35 cellular contexts compared by ENCODE assay signal in genomic region chr2:187529977-187530721, GRCh38. TPM values are rescaled to one million over a fixed set of nuclear protein-coding genes. Genes with fewer than 3 reads are reported as not detected.
DNase-seq lines count a peak whose midpoint lies in the region; ATAC-seq, FAIRE-seq and TF ChIP-seq lines count a peak whose summit lies in the region.
"Had no signal": no experiment of that assay in that cellular context is flagged by ENCODE, and none has a peak within 500 bp of the region (broad histone marks: within the 10 kb centered on the region; RNA-seq: fewer than 3 reads in every experiment).

No MANE protein-coding gene starts in this region.

- H3K4me1 ChIP-seq in A673 (ENCODE audit: insufficient read depth, low read length, poor library complexity, severe bottlenecking) (peaks cover 63% of the 10 kb centered on the region), Panc1 (ENCODE audit: control insufficient read depth, insufficient read depth, low read length) (peaks cover 30% of the 10 kb centered on the region), liver (ENCODE audit: control insufficient read depth in 4 of 4, insufficient read depth in 4 of 4, low read length in 3 of 4) (peaks cover 5 to 51% (median 12%) of the 10 kb centered on the region in 4 donors), small intestine (ENCODE audit: control insufficient read depth in 2 of 2, insufficient read depth in 1 of 2, low read depth in 1 of 2, low read length in 1 of 2) (no peaks in the 10 kb centered on the region)
- no peaks in the 10 kb centered on the region for H3K4me1 ChIP-seq in CD4-positive, alpha-beta memory T cell (ENCODE audit: insufficient read depth, low read length)

- POLR2A ChIA-PET in A673 (lab: Charles Lee; ENCODE audit: low non-redundant PET), result interaction anchor here (0.7 kb wide), 1 partner anchor 388 kb away, joined by 3 read pairs; no protein-coding TSS in a partner anchor
- POLR2A ChIA-PET in Panc1 (lab: Charles Lee), result interaction anchor here (0.6 kb wide), 1 partner anchor 15 kb away, joined by 3 read pairs; no protein-coding TSS in a partner anchor
- POLR2A ChIA-PET in CD4-positive, alpha-beta memory T cell (lab: Charles Lee; ENCODE audit: partially characterized antibody), result no interaction called here

- H3K4me3 Mint-ChIP-seq in CD4-positive, alpha-beta memory T cell, result no peak overlapping the region
- H3K4me3 Mint-ChIP-seq: activated CD4-positive, alpha-beta T cell treated with anti-CD3 and anti-CD28 coated beads, Interleukin-2, amount 10 ng/mL, durations not matched to agents 24 days and 14 days; CD8-positive, alpha-beta memory T cell; naive thymus-derived CD8-positive, alpha-beta T cell; stimulated activated naive CD8-positive, alpha-beta T cell treated with anti-CD3 and anti-CD28 coated beads, Interleukin-15, Interleukin-2, amounts not matched to agents 100 ng/mL and 50 ng/mL, for 24 hours; T-cell had no signal

- in situ Hi-C loops in Panc1 (cut with HindIII; ENCODE audit: low pct_unique_long_range_greater_than_20kb, low sequenced_read_pairs), result no loop called here
- in situ Hi-C loops in GM13976 (cut with MboI; ENCODE audit: low sequenced_read_pairs, unreplicated experiment), result no loop called here

- no peaks in the 10 kb centered on the region for H3K27me3 Mint-ChIP-seq in CD4-positive, alpha-beta memory T cell
- H3K27me3 Mint-ChIP-seq: CD8-positive, alpha-beta memory T cell; stimulated activated naive CD8-positive, alpha-beta T cell treated with anti-CD3 and anti-CD28 coated beads, Interleukin-15, Interleukin-2, amounts not matched to agents 100 ng/mL and 50 ng/mL, for 24 hours had no signal

- peak; percentile 30 to 43 for TF ChIP-seq RAD21 in liver (IDR thresholded peaks at IDR 0.05)

- H3K27me3 ChIP-seq in A673 (replicated peaks; ENCODE audit: insufficient read depth, low read depth, low read length, poor library complexity), result no peaks in the 10 kb centered on the region
- no peaks in the 10 kb centered on the region for H3K27me3 ChIP-seq in Panc1 (ENCODE audit: control insufficient read depth, insufficient read depth, low read length)
- no peaks in the 10 kb centered on the region for H3K27me3 ChIP-seq in liver (ENCODE audit: control insufficient read depth in 4 of 4, insufficient read depth in 4 of 4, low read length in 3 of 4)
- no peaks in the 10 kb centered on the region for H3K27me3 ChIP-seq in CD4-positive, alpha-beta memory T cell (ENCODE audit: insufficient read depth, low read length)
- no peaks in the 10 kb centered on the region for H3K27me3 ChIP-seq in small intestine (ENCODE audit: control insufficient read depth in 2 of 2, insufficient read depth in 2 of 2, low read length in 2 of 2)
- H3K27me3 ChIP-seq: cardiac muscle cell, heart right ventricle, vagina had no signal

- TF ChIP-seq CTCF in A673 (conservative IDR thresholded peaks at IDR 0.05; ENCODE audit: low read depth, low read length), result no peak
- no peak for TF ChIP-seq CTCF in Panc1 (IDR thresholded peaks at IDR 0.05)
- TF ChIP-seq CTCF in liver (IDR thresholded peaks at IDR 0.05; ENCODE audit: low read depth, low read length, missing input control), result no peak
- TF ChIP-seq CTCF in GM13976 (IDR thresholded peaks at IDR 0.05; ENCODE audit: borderline replicate concordance, control extremely low read depth, extremely low read depth, insufficient read depth, missing control alignments), result no peak

- H3K36me3 ChIP-seq in A673 (ENCODE audit: insufficient read depth, low read length, poor library complexity, severe bottlenecking) (peaks cover 5% of the 10 kb centered on the region), Panc1 (ENCODE audit: control insufficient read depth, insufficient read depth, low read length) (peaks cover 8% of the 10 kb centered on the region; the same call in 1 of the 2 replicates), liver (ENCODE audit: control insufficient read depth in 4 of 4, insufficient read depth in 3 of 4, low read depth in 1 of 4, low read length in 3 of 4) (peaks cover 0 to 10% (median under 1%) of the 10 kb centered on the region in 4 donors), small intestine (ENCODE audit: control insufficient read depth in 2 of 2, insufficient read depth in 2 of 2, low read length in 2 of 2) (peaks cover 0 to 2% of the 10 kb centered on the region in 2 donors)
- H3K36me3 ChIP-seq in CD4-positive, alpha-beta memory T cell (ENCODE audit: insufficient read depth, low read length), result no peaks in the 10 kb centered on the region
- H3K36me3 ChIP-seq: cardiac muscle cell, vagina had no signal

- H3K9me3 ChIP-seq in A673 (ENCODE audit: low read depth, low read length, poor library complexity, severe bottlenecking) (peaks cover 16% of the 10 kb centered on the region), Panc1 (ENCODE audit: control insufficient read depth, insufficient read depth, low read depth, low read length) (peaks cover 7% of the 10 kb centered on the region; the same call in 1 of the 2 replicates), liver (ENCODE audit: control insufficient read depth in 4 of 4, low read length in 3 of 4) (peaks cover 0 to 2% (median 0%) of the 10 kb centered on the region in 4 donors), small intestine (ENCODE audit: control insufficient read depth, low read depth) (no peaks in the 10 kb centered on the region)
- no peaks in the 10 kb centered on the region for H3K9me3 ChIP-seq in CD4-positive, alpha-beta memory T cell (ENCODE audit: control insufficient read depth in 1 of 2, low read length in 2 of 2)
- H3K9me3 ChIP-seq: vagina had no signal

- no peak for FAIRE-seq in small intestine (lab: Jason Lieb, UNC)
- FAIRE-seq: frontal cortex had no signal

- H3K36me3 Mint-ChIP-seq in CD4-positive, alpha-beta memory T cell, result no peaks in the 10 kb centered on the region
- H3K36me3 Mint-ChIP-seq: CD8-positive, alpha-beta memory T cell; naive thymus-derived CD8-positive, alpha-beta T cell; T-cell had no signal

- no peak overlapping the region for H3K4me3 ChIP-seq in A673 (ENCODE audit: low read depth, low read length, poor library complexity, severe bottlenecking)
- H3K4me3 ChIP-seq in Panc1 (ENCODE audit: low read depth in 2 of 2, low read length in 2 of 2), result peak overlapping the region in 1 of 2 experiments; percentile 2; a peak in 1 of 4 replicates
- no peak overlapping the region for H3K4me3 ChIP-seq in liver (ENCODE audit: low read depth in 1 of 3, low read length in 3 of 3)
- H3K4me3 ChIP-seq in CD4-positive, alpha-beta memory T cell (ENCODE audit: low read length in 2 of 2), result no peak overlapping the region
- no peak overlapping the region for H3K4me3 ChIP-seq in small intestine (ENCODE audit: low read depth in 1 of 2, low read length in 2 of 2)
- H3K4me3 ChIP-seq: cardiac muscle cell, coronary artery, heart right ventricle, lung, vagina had no signal

- no peak overlapping the region for H3K27ac Mint-ChIP-seq in CD4-positive, alpha-beta memory T cell
- H3K27ac Mint-ChIP-seq: activated CD4-positive, alpha-beta T cell treated with anti-CD3 and anti-CD28 coated beads, Interleukin-2, amount 10 ng/mL, durations not matched to agents 24 days and 14 days; activated naive CD4-positive, alpha-beta T cell treated with anti-CD3 and anti-CD28 coated beads, Interleukin-2, amount 50 U/mL, for 72 hours; CD8-positive, alpha-beta memory T cell; naive thymus-derived CD8-positive, alpha-beta T cell; stimulated activated naive CD8-positive, alpha-beta T cell treated with anti-CD3 and anti-CD28 coated beads, Interleukin-15, Interleukin-2, amounts not matched to agents 100 ng/mL and 50 ng/mL, for 24 hours; T-cell had no signal

- BruUV-seq in A673 (replicated peaks; lab: Mats Ljungman, UMichigan) (no TSS peak), Panc1 (replicated peaks; lab: Mats Ljungman, UMichigan) (no TSS peak)

- peak overlapping the region; percentile 63 for H3K27ac ChIP-seq in A673 (ENCODE audit: low read depth, low read length, poor library complexity, severe bottlenecking)
- H3K27ac ChIP-seq in Panc1 (ENCODE audit: low read length), result peak overlapping the region; percentile 91
- H3K27ac ChIP-seq in liver (ENCODE audit: low read depth in 1 of 2, low read length in 2 of 2), result peak overlapping the region; percentile 79 to 83
- H3K27ac ChIP-seq in CD4-positive, alpha-beta memory T cell (ENCODE audit: low read depth, low read length), result no peak overlapping the region
- H3K27ac ChIP-seq in small intestine (ENCODE audit: low read depth in 1 of 2, low read length in 1 of 2), result no peak overlapping the region
- H3K27ac ChIP-seq: cardiac muscle cell, coronary artery, heart right ventricle, vagina had no signal

- H3K9me3 Mint-ChIP-seq in CD4-positive, alpha-beta memory T cell, result peaks cover 0 to 5% (median under 1%) of the 10 kb centered on the region in 8 donors

- 41% methylated on average over 7 of the region's 7 CpGs for WGBS in liver
- WGBS in small intestine, 3 donors, result 83 to 91% (median 88%) methylated on average over 7 of the region's 7 CpGs

- DNase-seq in A673 (ENCODE audit: low spot score), result peak; percentile 54
- no peak for DNase-seq in Panc1 (ENCODE audit: low read depth, low spot score)
- DNase-seq in dermis blood vessel endothelial cell, result peak; percentile 41
- DNase-seq in CD4-positive, alpha-beta memory T cell, result no peak
- DNase-seq in NCI-H1436 treated with DMSO at 0.1 percent for 48 hours (lab: John Stamatoyannopoulos, UW), result no peak
- no peak for DNase-seq in small intestine
- no peak for DNase-seq in GM13976 (ENCODE audit: low spot score)
- DNase-seq: activated CD4-positive, alpha-beta T cell treated with anti-CD3 and anti-CD28 coated beads, Interleukin-2, amount 10 ng/mL, durations not matched to agents 24 days and 14 days; activated CD8-positive, alpha-beta memory T cell treated with anti-CD3 and anti-CD28 coated beads for 24 hours; activated effector memory CD4-positive, alpha-beta T cell treated with Interleukin-2 at 50 U/mL for 16 hours; activated T-cell treated with anti-CD3 and anti-CD28 coated beads for 4 hours; AML-193; anterior cingulate cortex; CD8-positive, alpha-beta memory T cell; DMS 273 treated with DMSO at 0.1 percent for 48 hours; effector memory CD4-positive, alpha-beta T cell; EL; heart right ventricle; kidney; naive thymus-derived CD8-positive, alpha-beta T cell; NCI-H446; NCI-H82; retina; RPMI8226; stimulated activated CD4-positive, alpha-beta T cell treated with anti-CD3 and anti-CD28 coated beads, Interleukin-1b, Interleukin-23, amount 100 ng/mL, for 48 hours; stimulated activated CD8-positive, alpha-beta memory T cell treated with anti-CD3 and anti-CD28 coated beads, Interleukin-4, amount 100 ng/mL, for 48 hours; T-cell had no signal

- CTCF ChIA-PET in A673 (lab: Charles Lee), result no interaction called here
- CTCF ChIA-PET in Panc1 (lab: Charles Lee), result interaction anchor here (1.1 kb wide), 1 partner anchor 30 kb away, joined by 3 read pairs; no protein-coding TSS in a partner anchor
- CTCF ChIA-PET in CD4-positive, alpha-beta memory T cell (lab: Charles Lee; ENCODE audit: partially characterized antibody), result no interaction called here

- peak; percentile 90 for ATAC-seq in Panc1
- ATAC-seq: activated naive CD4-positive, alpha-beta T cell treated with anti-CD3 and anti-CD28 coated beads, Interleukin-2, amount 50 U/mL, for 72 hours; heart right ventricle; naive thymus-derived CD8-positive, alpha-beta T cell; T-cell had no signal

- intact Hi-C loops in A673 (cut with micrococcal nuclease; ENCODE audit: unreplicated experiment) (no loop called here), Panc1 (cut with micrococcal nuclease; ENCODE audit: unreplicated experiment) (no loop called here)
- intact Hi-C loops in CD4-positive, alpha-beta memory T cell (cut with micrococcal nuclease), result no loop called here

- H3K9ac ChIP-seq in liver (ENCODE audit: low read depth in 1 of 2, low read length in 2 of 2), result peak overlapping the region in 1 of 2 donors; percentile 34

- H3K4me1 Mint-ChIP-seq in CD4-positive, alpha-beta memory T cell, result no peaks in the 10 kb centered on the region
- H3K4me1 Mint-ChIP-seq: activated CD4-positive, alpha-beta T cell treated with anti-CD3 and anti-CD28 coated beads, Interleukin-2, amount 10 ng/mL, durations not matched to agents 24 days and 14 days; CD8-positive, alpha-beta memory T cell; naive thymus-derived CD8-positive, alpha-beta T cell; T-cell had no signal

RNA-seq across cellular contexts. Expression of gene TFPI, which starts 24.1 kb away (rescaled TPM):
- total RNA-seq in A673 (2021) (33.6 and 36.3 TPM in 2 replicates), Panc1 (2021; ENCODE audit: unreplicated experiment) (129 TPM), dermis blood vessel endothelial cell (1,082 and 1,146 TPM in 2 replicates), liver (100 to 1,000 TPM; 109 to 152 TPM)
- polyA plus RNA-seq in Panc1 (2012; ENCODE audit: insufficient read length), result 51.3 TPM
- polyA plus RNA-seq in liver (100 to 1,000 TPM in 1 of 2 donors, 10 to 100 TPM in 1; 55.8 to 211 TPM), small intestine (10 to 100 TPM; 36.2 to 56.4 (median 41.9) TPM)
- total RNA-seq in CD4-positive, alpha-beta memory T cell, result not detected
- not detected for polyA plus RNA-seq in CD4-positive, alpha-beta memory T cell
- total RNA-seq: CD8-positive, alpha-beta memory T cell; naive thymus-derived CD8-positive, alpha-beta T cell had no signal
- polyA plus RNA-seq: CD8-positive, alpha-beta memory T cell; naive thymus-derived CD8-positive, alpha-beta T cell had no signal

Comparison
In these comparisons a context has a peak if more than half of its experiments do, and no peak if none do; other contexts are left out.
1. DNase-seq: peak in A673 (single experiment) and dermis blood vessel endothelial cell (single experiment); none in Panc1 (single experiment), CD4-positive, alpha-beta memory T cell (0 of 5), NCI-H1436 treated with DMSO at 0.1 percent for 48 hours (single experiment), small intestine (single experiment) and GM13976 (single experiment).
2. H3K27ac ChIP-seq: peak in A673 (single experiment), Panc1 (single experiment) and liver (2 of 2); none in CD4-positive, alpha-beta memory T cell (single experiment) and small intestine (0 of 2).
3. RNA of gene TFPI, which starts 24.1 kb away (total RNA-seq): 1,082 to 1,146 TPM in dermis blood vessel endothelial cell, 109 to 152 TPM in liver, 129 TPM in Panc1 (single experiment) and 33.6 to 36.3 TPM in A673; not detected in CD4-positive, alpha-beta memory T cell; every median in the first group is over 10 times any median in the second.